11 cellular contexts compared by ENCODE assay signal in the genomic region with DNA sequence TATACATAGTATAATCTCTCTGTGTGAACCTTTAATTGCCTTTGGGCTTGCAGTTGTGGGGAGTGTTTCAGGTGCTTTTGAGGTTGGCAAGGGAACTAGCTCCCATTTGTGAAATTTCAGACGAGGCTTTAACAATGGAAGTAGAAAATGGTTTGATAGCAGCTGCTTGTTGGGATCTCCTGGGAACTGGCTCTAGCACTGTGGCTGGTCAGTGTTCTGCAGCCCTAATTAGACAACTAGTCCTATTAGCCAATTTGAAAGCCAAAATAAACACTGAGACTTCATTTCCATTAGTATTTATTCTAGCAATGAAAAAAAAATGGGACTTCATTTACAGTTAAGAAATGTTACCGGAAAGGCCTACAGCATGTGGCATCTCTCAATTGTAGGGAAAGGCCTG.
"Had no signal": no experiment of that assay in that cellular context is flagged by ENCODE, and none has a peak within 500 bp of the region (broad histone marks: within the 10 kb centered on the region; RNA-seq: fewer than 3 reads in every experiment).

No MANE protein-coding gene starts in this region.

- H3K27me3 ChIP-seq: heart left ventricle, upper lobe of right lung had no signal

- H3K36me3 ChIP-seq: heart left ventricle, left ventricle myocardium inferior, upper lobe of right lung had no signal

- ATAC-seq: psoas muscle, upper lobe of right lung had no signal

- DNase-seq: activated T-cell treated with anti-CD3 and anti-CD28 coated beads, Interleukin-2, amount 50 U/mL, for 1 hour; central memory CD4-positive, alpha-beta T cell; cortex of kidney; effector CD8-positive, alpha-beta T cell; heart left ventricle; islet precursor cell; left ventricle myocardium inferior; mesenchymal stem cell; psoas muscle; stimulated activated CD4-positive, alpha-beta T cell treated with anti-CD3 and anti-CD28 coated beads, Interleukin-4, amount 100 ng/mL, for 1 hour; upper lobe of right lung had no signal

- H3K4me3 ChIP-seq: heart left ventricle, left ventricle myocardium inferior, psoas muscle, upper lobe of right lung had no signal

- H3K27ac ChIP-seq: heart left ventricle, left ventricle myocardium inferior, psoas muscle, upper lobe of right lung had no signal

- H3K4me1 ChIP-seq: psoas muscle, upper lobe of right lung had no signal

- H3K9me3 ChIP-seq: psoas muscle had no signal
